Comparison of ENCODE assay signal across 1 cellular context in genomic region chr5:156015137-156015536, GRCh38.
TF ChIP-seq lines count a peak whose summit lies in the region.

No MANE protein-coding gene starts in this region.

TF ChIP-seq in SK-N-SH, 30 proteins besides CTCF, POLR2A, EP300 and RAD21 (continued from another document):
- TF ChIP-seq, protein P1, sequence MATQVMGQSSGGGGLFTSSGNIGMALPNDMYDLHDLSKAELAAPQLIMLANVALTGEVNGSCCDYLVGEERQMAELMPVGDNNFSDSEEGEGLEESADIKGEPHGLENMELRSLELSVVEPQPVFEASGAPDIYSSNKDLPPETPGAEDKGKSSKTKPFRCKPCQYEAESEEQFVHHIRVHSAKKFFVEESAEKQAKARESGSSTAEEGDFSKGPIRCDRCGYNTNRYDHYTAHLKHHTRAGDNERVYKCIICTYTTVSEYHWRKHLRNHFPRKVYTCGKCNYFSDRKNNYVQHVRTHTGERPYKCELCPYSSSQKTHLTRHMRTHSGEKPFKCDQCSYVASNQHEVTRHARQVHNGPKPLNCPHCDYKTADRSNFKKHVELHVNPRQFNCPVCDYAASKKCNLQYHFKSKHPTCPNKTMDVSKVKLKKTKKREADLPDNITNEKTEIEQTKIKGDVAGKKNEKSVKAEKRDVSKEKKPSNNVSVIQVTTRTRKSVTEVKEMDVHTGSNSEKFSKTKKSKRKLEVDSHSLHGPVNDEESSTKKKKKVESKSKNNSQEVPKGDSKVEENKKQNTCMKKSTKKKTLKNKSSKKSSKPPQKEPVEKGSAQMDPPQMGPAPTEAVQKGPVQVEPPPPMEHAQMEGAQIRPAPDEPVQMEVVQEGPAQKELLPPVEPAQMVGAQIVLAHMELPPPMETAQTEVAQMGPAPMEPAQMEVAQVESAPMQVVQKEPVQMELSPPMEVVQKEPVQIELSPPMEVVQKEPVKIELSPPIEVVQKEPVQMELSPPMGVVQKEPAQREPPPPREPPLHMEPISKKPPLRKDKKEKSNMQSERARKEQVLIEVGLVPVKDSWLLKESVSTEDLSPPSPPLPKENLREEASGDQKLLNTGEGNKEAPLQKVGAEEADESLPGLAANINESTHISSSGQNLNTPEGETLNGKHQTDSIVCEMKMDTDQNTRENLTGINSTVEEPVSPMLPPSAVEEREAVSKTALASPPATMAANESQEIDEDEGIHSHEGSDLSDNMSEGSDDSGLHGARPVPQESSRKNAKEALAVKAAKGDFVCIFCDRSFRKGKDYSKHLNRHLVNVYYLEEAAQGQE (IDR thresholded peaks at IDR 0.05; ENCODE audit: low read depth, low read length) = no peak
- no peak for TF ChIP-seq EZH2phosphoT487 (IDR thresholded peaks at IDR 0.05; ENCODE audit: borderline replicate concordance, low read depth)
- no peak for TF ChIP-seq PBX3 (IDR thresholded peaks at IDR 0.05)
- TF ChIP-seq ELF1 (IDR thresholded peaks at IDR 0.05) = no peak
- TF ChIP-seq FOSL2 (IDR thresholded peaks at IDR 0.05; ENCODE audit: borderline replicate concordance, low read depth) = no peak
- TF ChIP-seq FOXM1 (IDR thresholded peaks at IDR 0.05; ENCODE audit: low read depth) = no peak
- TF ChIP-seq TAF1 (IDR thresholded peaks at IDR 0.05; ENCODE audit: borderline replicate concordance, low read depth, low read length) = no peak
- no peak for TF ChIP-seq GABPA (IDR thresholded peaks at IDR 0.05; ENCODE audit: low read depth)
